ENCODE assay signal across 12 cellular contexts in the genomic region with DNA sequence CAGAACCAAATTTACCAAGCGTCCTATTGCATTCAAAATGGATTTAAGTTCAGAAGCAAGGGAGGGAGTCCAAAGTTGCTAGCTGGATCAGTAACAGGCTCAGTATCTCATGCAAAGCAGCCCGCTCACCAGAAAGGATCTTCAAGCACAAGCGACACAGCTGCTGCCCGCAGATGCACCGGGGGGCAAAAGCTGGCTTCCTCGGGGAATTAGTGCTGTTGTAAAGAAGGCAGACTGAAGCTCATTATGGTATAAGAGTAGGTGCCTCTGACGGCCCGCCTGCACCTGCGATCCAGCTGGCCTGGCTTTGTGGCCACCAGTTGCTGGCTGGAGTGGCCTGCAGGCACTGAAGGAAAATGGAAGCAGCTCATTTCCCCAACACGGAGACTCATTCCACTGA.
DNase-seq lines count a peak whose midpoint lies in the region; ATAC-seq and TF ChIP-seq lines count a peak whose summit lies in the region.
"Had no signal": no experiment of that assay in that cellular context is flagged by ENCODE, and none has a peak within 500 bp of the region (broad histone marks: within the 10 kb centered on the region; RNA-seq: fewer than 3 reads in every experiment).

No MANE protein-coding gene starts in this region.

- H3K27ac ChIP-seq in right atrium auricular region, result peak overlapping the region; percentile 75 to 90
- H3K27ac ChIP-seq in Karpas-422 (ENCODE audit: low read length), result peak overlapping the region; percentile 100
- H3K27ac ChIP-seq in layer of hippocampus (ENCODE audit: low read depth, low read length), result peak overlapping the region; percentile 8
- peak overlapping the region; percentile 36 for H3K27ac ChIP-seq in upper lobe of right lung

- POLR2A ChIA-PET in activated CD4-positive, alpha-beta T cell treated with anti-CD3 and anti-CD28 coated beads for 36 hours (lab: Charles Lee), result no interaction called here

- no peaks in the 10 kb centered on the region for H3K27me3 Mint-ChIP-seq in activated CD4-positive, alpha-beta T cell treated with anti-CD3 and anti-CD28 coated beads for 36 hours

- no peaks in the 10 kb centered on the region for H3K9me3 ChIP-seq in right atrium auricular region
- H3K9me3 ChIP-seq in Karpas-422 (ENCODE audit: low read length), result no peaks in the 10 kb centered on the region
- no peaks in the 10 kb centered on the region for H3K9me3 ChIP-seq in upper lobe of right lung
- H3K9me3 ChIP-seq: esophagus squamous epithelium had no signal

- DNase-seq in right atrium auricular region (ENCODE audit: low spot score) (no peak), Right ventricle myocardium inferior (ENCODE audit: missing footprints) (no peak), Karpas-422 (peak; percentile 99), upper lobe of right lung (no peak), COLO668 (lab: John Stamatoyannopoulos, UW; ENCODE audit: unreplicated experiment) (no peak), NCI-H1694 (lab: John Stamatoyannopoulos, UW) (no peak)
- no peak for DNase-seq in activated CD4-positive, alpha-beta T cell treated with anti-CD3 and anti-CD28 coated beads for 36 hours
- DNase-seq: DMS53, esophagus squamous epithelium, HCEC 1CT, NCI-H69 had no signal

- H3K9ac ChIP-seq in Karpas-422 (ENCODE audit: low read length), result peak overlapping the region; percentile 85

- H3K27ac Mint-ChIP-seq in activated CD4-positive, alpha-beta T cell treated with anti-CD3 and anti-CD28 coated beads for 36 hours, result no peak overlapping the region

- intact Hi-C loops in Right ventricle myocardium inferior (cut with DNase I), result no loop called here
- intact Hi-C loops in upper lobe of right lung (cut with DNase I), result no loop called here
- intact Hi-C loops in activated CD4-positive, alpha-beta T cell treated with anti-CD3 and anti-CD28 coated beads for 36 hours (cut with DNase I, micrococcal nuclease), result no loop called here

- no peaks in the 10 kb centered on the region for H3K9me2 ChIP-seq in Karpas-422 (replicated peaks; ENCODE audit: insufficient read depth, low read length)

- CTCF ChIA-PET in activated CD4-positive, alpha-beta T cell treated with anti-CD3 and anti-CD28 coated beads for 36 hours (lab: Charles Lee), result interaction anchor here (0.7 kb wide), 1 partner anchor 92 kb away, joined by 3 read pairs; no protein-coding TSS in a partner anchor

- H3K27me3 ChIP-seq in right atrium auricular region (no peaks in the 10 kb centered on the region), Karpas-422 (ENCODE audit: low read length) (no peaks in the 10 kb centered on the region), layer of hippocampus (ENCODE audit: control insufficient read depth, insufficient read depth, low read length) (no peaks in the 10 kb centered on the region), upper lobe of right lung (peaks cover 7% of the 10 kb centered on the region)
- H3K27me3 ChIP-seq: esophagus squamous epithelium had no signal

- no peak overlapping the region for H3K4me3 Mint-ChIP-seq in activated CD4-positive, alpha-beta T cell treated with anti-CD3 and anti-CD28 coated beads for 36 hours

- no peak for TF ChIP-seq CTCF in right atrium auricular region (IDR thresholded peaks at IDR 0.05)
- no peak for TF ChIP-seq CTCF in upper lobe of right lung (IDR thresholded peaks at IDR 0.05)

- H4K20me1 ChIP-seq in Karpas-422 (ENCODE audit: insufficient read depth, low read depth, low read length), result peaks cover 35% of the 10 kb centered on the region; the same call in 1 of the 2 replicates

- H3K4me3 ChIP-seq in right atrium auricular region, result peak overlapping the region; percentile 49 to 51
- H3K4me3 ChIP-seq in Karpas-422 (ENCODE audit: low read length), result peak overlapping the region; percentile 64
- H3K4me3 ChIP-seq in upper lobe of right lung, result no peak overlapping the region

- peak overlapping the region; percentile 83 for H3K4me2 ChIP-seq in Karpas-422 (ENCODE audit: low read depth, low read length, poor library complexity, severe bottlenecking)

- H3K4me1 Mint-ChIP-seq in activated CD4-positive, alpha-beta T cell treated with anti-CD3 and anti-CD28 coated beads for 36 hours, result no peaks in the 10 kb centered on the region

- H3K4me1 ChIP-seq in right atrium auricular region (peaks cover 0 to 47% of the 10 kb centered on the region in 2 donors), Karpas-422 (ENCODE audit: low read length) (peaks cover 89% of the 10 kb centered on the region), upper lobe of right lung (peaks cover 34% of the 10 kb centered on the region)

- ATAC-seq in Right ventricle myocardium inferior (no peak), upper lobe of right lung (no peak)
- no peak for ATAC-seq in activated CD4-positive, alpha-beta T cell treated with anti-CD3 and anti-CD28 coated beads for 36 hours

- no peaks in the 10 kb centered on the region for H3K36me3 Mint-ChIP-seq in activated CD4-positive, alpha-beta T cell treated with anti-CD3 and anti-CD28 coated beads for 36 hours (ENCODE audit: low read depth)

- peaks cover 80% of the 10 kb centered on the region for H3K79me2 ChIP-seq in Karpas-422 (ENCODE audit: low read length)

- H3K9me3 Mint-ChIP-seq in activated CD4-positive, alpha-beta T cell treated with anti-CD3 and anti-CD28 coated beads for 36 hours (ENCODE audit: low read depth), result no peaks in the 10 kb centered on the region

- peaks cover 13% of the 10 kb centered on the region for H3K36me3 ChIP-seq in right atrium auricular region
- peaks cover 43% of the 10 kb centered on the region for H3K36me3 ChIP-seq in Karpas-422 (ENCODE audit: insufficient read depth, low read length)
- no peaks in the 10 kb centered on the region for H3K36me3 ChIP-seq in upper lobe of right lung
- H3K36me3 ChIP-seq: esophagus squamous epithelium had no signal

- no peak overlapping the region for H2AFZ ChIP-seq in Karpas-422 (ENCODE audit: low read length)

Comparison
In these comparisons a context has a peak if more than half of its experiments do, and no peak if none do; other contexts are left out.
1. H3K27ac ChIP-seq: peak in every context shown above with its lines; median percentile 100 in Karpas-422; 82 in right atrium auricular region; 36 in upper lobe of right lung; 8 in layer of hippocampus.